In genomic region chr5:150122158-150122510, GRCh38 we compare ENCODE assay signal across 9 cellular contexts. TPM values are rescaled to one million over a fixed set of nuclear protein-coding genes. Genes with fewer than 3 reads are reported as not detected.
A peak's percentile ranks its signal among the peaks of the same experiment; 100 is the strongest.
DNase-seq lines count a peak whose midpoint lies in the region; ATAC-seq and TF ChIP-seq lines count a peak whose summit lies in the region.
"Had no signal": no experiment of that assay in that cellular context is flagged by ENCODE, and none has a peak within 500 bp of the region (broad histone marks: within the 10 kb centered on the region; RNA-seq: fewer than 3 reads in every experiment).

No MANE protein-coding gene starts in this region.

- H3K9me3 Mint-ChIP-seq in activated CD8-positive, alpha-beta memory T cell treated with anti-CD3 and anti-CD28 coated beads, Interleukin-2, amount 10 ng/mL, durations not matched to agents 7 days and 5 days (ENCODE audit: low read depth) = no peaks in the 10 kb centered on the region

- peak overlapping the region; percentile 74 for H3K27ac Mint-ChIP-seq in activated CD8-positive, alpha-beta memory T cell treated with anti-CD3 and anti-CD28 coated beads, Interleukin-2, amount 10 ng/mL, durations not matched to agents 7 days and 5 days

- peak; percentile 79 for ATAC-seq in activated CD8-positive, alpha-beta memory T cell treated with anti-CD3 and anti-CD28 coated beads, Interleukin-2, amount 10 ng/mL, durations not matched to agents 7 days and 5 days
- peak; percentile 80 for ATAC-seq in HG02759 (IDR thresholded peaks at IDR 0.05; ENCODE audit: unreplicated experiment)
- ATAC-seq in foreskin keratinocyte = peak; percentile 42
- ATAC-seq in HG03460 (IDR thresholded peaks at IDR 0.05; ENCODE audit: unreplicated experiment) = no peak

- no peaks in the 10 kb centered on the region for H3K4me1 ChIP-seq in foreskin keratinocyte

- peak; percentile 58 for TF ChIP-seq CTCF in foreskin keratinocyte (conservative IDR thresholded peaks at IDR 0.05)

- DNase-seq in activated CD8-positive, alpha-beta memory T cell treated with anti-CD3 and anti-CD28 coated beads, Interleukin-2, amount 10 ng/mL, durations not matched to agents 7 days and 5 days = peak; percentile 75
- DNase-seq in activated CD8-positive, alpha-beta memory T cell treated with anti-CD3 and anti-CD28 coated beads for 24 hours = no peak
- DNase-seq in RPMI8226 = peak; percentile 78
- DNase-seq in foreskin keratinocyte = no peak
- no peak for DNase-seq in NCI-H146 treated with DMSO at 0.1 percent for 48 hours (lab: John Stamatoyannopoulos, UW; ENCODE audit: unreplicated experiment)
- no peak for DNase-seq in foreskin melanocyte

- no peaks in the 10 kb centered on the region for H3K27me3 Mint-ChIP-seq in activated CD8-positive, alpha-beta memory T cell treated with anti-CD3 and anti-CD28 coated beads, Interleukin-2, amount 10 ng/mL, durations not matched to agents 7 days and 5 days

- H3K27ac ChIP-seq in foreskin keratinocyte = no peak overlapping the region

- H3K27me3 ChIP-seq in foreskin keratinocyte = no peaks in the 10 kb centered on the region

- H3K36me3 Mint-ChIP-seq in activated CD8-positive, alpha-beta memory T cell treated with anti-CD3 and anti-CD28 coated beads, Interleukin-2, amount 10 ng/mL, durations not matched to agents 7 days and 5 days = peaks cover 14% of the 10 kb centered on the region

- peaks cover 3% of the 10 kb centered on the region for H3K4me1 Mint-ChIP-seq in activated CD8-positive, alpha-beta memory T cell treated with anti-CD3 and anti-CD28 coated beads, Interleukin-2, amount 10 ng/mL, durations not matched to agents 7 days and 5 days

- CTCF ChIA-PET in activated CD8-positive, alpha-beta memory T cell treated with anti-CD3 and anti-CD28 coated beads, Interleukin-2, amount 10 ng/mL, durations not matched to agents 7 days and 5 days (lab: Charles Lee) = interaction anchor here (1.2 to 2.1 kb wide), 8 partner anchors 10 to 122 kb away, joined by 3 to 12 read pairs (median 4); partner anchors contain the start of genes HMGXB3 and TIGD6

- no peak overlapping the region for H3K4me3 Mint-ChIP-seq in activated CD8-positive, alpha-beta memory T cell treated with anti-CD3 and anti-CD28 coated beads, Interleukin-2, amount 10 ng/mL, durations not matched to agents 7 days and 5 days

RNA-seq across cellular contexts. Expression of gene PDGFRB, which starts 33.5 kb away (rescaled TPM):
- total RNA-seq in activated CD8-positive, alpha-beta memory T cell treated with anti-CD3 and anti-CD28 coated beads, Interleukin-2, amount 10 ng/mL, durations not matched to agents 7 days and 5 days = 10 to 100 TPM; 53.3 to 68.9 TPM
- total RNA-seq in foreskin keratinocyte = not detected in 2 replicates
- not detected in 2 replicates for polyA plus RNA-seq in foreskin keratinocyte
- polyA plus RNA-seq: neural cell had no signal

RNA-seq across cellular contexts. Expression of gene CSF1R, which starts 35.8 kb away (rescaled TPM):
- total RNA-seq in activated CD8-positive, alpha-beta memory T cell treated with anti-CD3 and anti-CD28 coated beads, Interleukin-2, amount 10 ng/mL, durations not matched to agents 7 days and 5 days = under 1 TPM in 1 of 2 experiments, not detected in 1; 0.26 TPM
- not detected in 2 replicates for total RNA-seq in foreskin keratinocyte
- polyA plus RNA-seq in foreskin keratinocyte = 0.02 TPM in 1 of 2 replicates, not detected in the other
- polyA plus RNA-seq: neural cell had no signal

RNA-seq across cellular contexts. Expression of gene CDX1, which starts 44.4 kb away (rescaled TPM):
- total RNA-seq in activated CD8-positive, alpha-beta memory T cell treated with anti-CD3 and anti-CD28 coated beads, Interleukin-2, amount 10 ng/mL, durations not matched to agents 7 days and 5 days = not detected
- not detected in 2 replicates for total RNA-seq in foreskin keratinocyte
- not detected in 2 replicates for polyA plus RNA-seq in foreskin keratinocyte
- polyA plus RNA-seq: neural cell had no signal

Comparison
In these comparisons a context has a peak if more than half of its experiments do, and no peak if none do; other contexts are left out.
1. DNase-seq: peak in activated CD8-positive, alpha-beta memory T cell treated with anti-CD3 and anti-CD28 coated beads, Interleukin-2, amount 10 ng/mL, durations not matched to agents 7 days and 5 days (single experiment) and RPMI8226 (single experiment); none in activated CD8-positive, alpha-beta memory T cell treated with anti-CD3 and anti-CD28 coated beads for 24 hours (single experiment), foreskin keratinocyte (0 of 2), NCI-H146 treated with DMSO at 0.1 percent for 48 hours (single experiment) and foreskin melanocyte (single experiment).
2. RNA of gene PDGFRB, which starts 33.5 kb away (total RNA-seq): 53.3 to 68.9 TPM in activated CD8-positive, alpha-beta memory T cell treated with anti-CD3 and anti-CD28 coated beads, Interleukin-2, amount 10 ng/mL, durations not matched to agents 7 days and 5 days; not detected in foreskin keratinocyte; every median in the first group is over 10 times any median in the second.